8 cellular contexts compared by ENCODE assay signal in the genomic region with DNA sequence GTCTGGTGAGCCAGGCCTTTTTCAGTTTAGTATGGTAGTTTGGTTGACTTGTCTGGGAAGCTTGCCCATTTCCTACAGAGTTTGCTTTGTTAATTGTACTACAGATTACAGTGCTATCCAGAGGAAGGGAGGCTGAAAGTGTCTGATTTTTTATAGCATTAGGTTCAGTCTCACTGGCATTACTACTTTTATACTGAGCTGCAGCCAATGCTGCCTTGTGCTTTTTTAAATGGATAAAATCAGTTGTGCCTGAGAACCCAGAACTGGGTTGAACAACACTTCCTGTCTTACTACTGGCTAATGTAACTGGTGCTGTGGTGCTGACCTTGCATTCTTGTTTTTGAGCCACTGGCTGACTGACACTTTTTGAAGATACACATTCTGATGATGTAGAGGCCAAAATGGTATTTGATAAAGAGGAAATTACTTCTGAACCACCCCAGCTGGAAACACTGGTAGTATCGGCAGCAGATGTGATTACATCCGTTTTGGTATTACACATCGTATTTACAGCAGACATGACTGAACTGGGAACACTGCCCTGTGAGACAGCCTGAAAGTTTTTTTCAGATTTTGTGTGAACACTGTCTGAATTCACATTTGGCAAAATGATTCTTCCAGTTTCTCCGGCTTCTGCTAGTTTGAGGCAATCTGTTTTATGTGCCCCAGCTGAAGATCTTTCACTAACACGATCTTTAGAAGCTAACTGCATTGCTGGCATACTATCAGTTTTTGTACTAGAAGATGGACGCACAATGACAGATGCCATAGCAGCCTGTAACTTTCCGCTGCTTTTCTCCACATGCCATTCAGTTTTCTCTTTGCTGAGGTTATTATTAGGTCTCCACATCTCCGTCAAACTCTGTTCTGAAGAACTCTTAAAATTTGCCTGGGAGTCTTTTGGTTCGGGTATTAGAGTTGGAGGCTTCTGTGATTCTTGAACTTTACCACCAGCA.
DNase-seq lines count a peak whose midpoint lies in the region; ATAC-seq and TF ChIP-seq lines count a peak whose summit lies in the region.

No MANE protein-coding gene starts in this region.

- CTCF ChIA-PET in CD8-positive, alpha-beta memory T cell (lab: Charles Lee), result interaction anchor here (1.2 kb wide), 1 partner anchor 421 kb away, joined by 3 read pairs; no protein-coding TSS in a partner anchor
- CTCF ChIA-PET in Panc1 (lab: Charles Lee), result no interaction called here

- H3K27ac ChIP-seq in CD8-positive, alpha-beta memory T cell (ENCODE audit: low read depth, low read length), result no peak overlapping the region
- H3K27ac ChIP-seq in Panc1 (ENCODE audit: low read length), result no peak overlapping the region

- H3K27ac Mint-ChIP-seq in CD8-positive, alpha-beta memory T cell, result peak overlapping the region in 7 of 8 donors; percentile 40 to 76 (median 67)
- H3K27ac Mint-ChIP-seq in effector memory CD8-positive, alpha-beta T cell, result peak overlapping the region; percentile 32 to 64

- H3K4me3 ChIP-seq in CD8-positive, alpha-beta memory T cell (ENCODE audit: low read length), result no peak overlapping the region
- no peak overlapping the region for H3K4me3 ChIP-seq in Panc1 (ENCODE audit: low read depth in 2 of 2, low read length in 2 of 2)

- H3K9me3 Mint-ChIP-seq in CD8-positive, alpha-beta memory T cell, result peaks cover 0 to 4% (median 0%) of the 10 kb centered on the region in 5 donors
- no peaks in the 10 kb centered on the region for H3K9me3 Mint-ChIP-seq in effector memory CD8-positive, alpha-beta T cell

- H3K4me3 Mint-ChIP-seq in CD8-positive, alpha-beta memory T cell, result peak overlapping the region in 6 of 7 donors; percentile 0 to 65 (median 31)
- H3K4me3 Mint-ChIP-seq in effector memory CD8-positive, alpha-beta T cell, result peak overlapping the region; percentile 47 to 50

- peaks cover 21% of the 10 kb centered on the region for H3K4me1 ChIP-seq in CD8-positive, alpha-beta memory T cell (ENCODE audit: insufficient read depth, low read length)
- H3K4me1 ChIP-seq in Panc1 (ENCODE audit: control insufficient read depth, insufficient read depth, low read length), result peaks cover 6% of the 10 kb centered on the region; the same call in 1 of the 2 replicates

- DNase-seq in CD8-positive, alpha-beta memory T cell, result no peak
- DNase-seq in HCEC 1CT, result peak; percentile 91
- no peak for DNase-seq in Panc1 (ENCODE audit: low read depth, low spot score)
- DNase-seq in effector memory CD8-positive, alpha-beta T cell, result no peak
- peak; percentile 27 for DNase-seq in myocyte (ENCODE audit: low read depth)
- no peak for DNase-seq in activated effector memory CD4-positive, alpha-beta T cell treated with anti-CD3 and anti-CD28 coated beads, Interleukin-2, amount 50 U/mL, for 16 hours
- DNase-seq in RKO (ENCODE audit: low spot score), result no peak
- DNase-seq in DMS53 (lab: John Stamatoyannopoulos, UW), result no peak

- H3K4me1 Mint-ChIP-seq in CD8-positive, alpha-beta memory T cell, result peaks cover 57 to 77% (median 75%) of the 10 kb centered on the region in 3 donors
- H3K4me1 Mint-ChIP-seq in effector memory CD8-positive, alpha-beta T cell (ENCODE audit: low read depth in 2 of 2), result peaks cover 35 to 46% of the 10 kb centered on the region in 2 donors

- H3K27me3 Mint-ChIP-seq in CD8-positive, alpha-beta memory T cell, result no peaks in the 10 kb centered on the region
- no peaks in the 10 kb centered on the region for H3K27me3 Mint-ChIP-seq in effector memory CD8-positive, alpha-beta T cell

- POLR2A ChIA-PET in CD8-positive, alpha-beta memory T cell (lab: Charles Lee), result no interaction called here
- POLR2A ChIA-PET in Panc1 (lab: Charles Lee), result interaction anchor here (0.5 kb wide), 1 partner anchor 104 kb away, joined by 7 read pairs; no protein-coding TSS in a partner anchor

- in situ Hi-C loops in Panc1 (cut with HindIII; ENCODE audit: low pct_unique_long_range_greater_than_20kb, low sequenced_read_pairs), result no loop called here

- ATAC-seq in Panc1, result no peak
- ATAC-seq in effector memory CD8-positive, alpha-beta T cell (replicated peaks), result peak; percentile 52

- intact Hi-C loops in Panc1 (cut with micrococcal nuclease; ENCODE audit: unreplicated experiment), result no loop called here

- no peaks in the 10 kb centered on the region for H3K27me3 ChIP-seq in CD8-positive, alpha-beta memory T cell (ENCODE audit: insufficient read depth, low read length, poor library complexity, severe bottlenecking)
- no peaks in the 10 kb centered on the region for H3K27me3 ChIP-seq in Panc1 (ENCODE audit: control insufficient read depth, insufficient read depth, low read length)

- no peak for TF ChIP-seq CTCF in Panc1 (IDR thresholded peaks at IDR 0.05)

- no peaks in the 10 kb centered on the region for H3K9me3 ChIP-seq in CD8-positive, alpha-beta memory T cell (ENCODE audit: low read length)
- no peaks in the 10 kb centered on the region for H3K9me3 ChIP-seq in Panc1 (ENCODE audit: control insufficient read depth, insufficient read depth, low read depth, low read length)

- BruUV-seq in Panc1 (replicated peaks; lab: Mats Ljungman, UMichigan), result TSS peak; percentile 9

- H3K36me3 Mint-ChIP-seq in CD8-positive, alpha-beta memory T cell, result peaks cover 12 to 62% (median 18%) of the 10 kb centered on the region in 3 donors
- H3K36me3 Mint-ChIP-seq in effector memory CD8-positive, alpha-beta T cell (ENCODE audit: insufficient read depth), result peaks cover 57% of the 10 kb centered on the region

- peaks cover 24% of the 10 kb centered on the region for H3K36me3 ChIP-seq in CD8-positive, alpha-beta memory T cell (ENCODE audit: insufficient read depth, low read length)
- H3K36me3 ChIP-seq in Panc1 (ENCODE audit: control insufficient read depth, insufficient read depth, low read length), result peaks cover 55% of the 10 kb centered on the region

Comparison
In these comparisons a context has a peak if more than half of its experiments do, and no peak if none do; other contexts are left out.
1. DNase-seq: peak in HCEC 1CT (single experiment) and myocyte (single experiment); none in CD8-positive, alpha-beta memory T cell (0 of 5), Panc1 (single experiment), effector memory CD8-positive, alpha-beta T cell (0 of 3), activated effector memory CD4-positive, alpha-beta T cell treated with anti-CD3 and anti-CD28 coated beads, Interleukin-2, amount 50 U/mL, for 16 hours (single experiment), RKO (single experiment) and DMS53 (single experiment).